8 cellular contexts compared by ENCODE assay signal in the genomic region with DNA sequence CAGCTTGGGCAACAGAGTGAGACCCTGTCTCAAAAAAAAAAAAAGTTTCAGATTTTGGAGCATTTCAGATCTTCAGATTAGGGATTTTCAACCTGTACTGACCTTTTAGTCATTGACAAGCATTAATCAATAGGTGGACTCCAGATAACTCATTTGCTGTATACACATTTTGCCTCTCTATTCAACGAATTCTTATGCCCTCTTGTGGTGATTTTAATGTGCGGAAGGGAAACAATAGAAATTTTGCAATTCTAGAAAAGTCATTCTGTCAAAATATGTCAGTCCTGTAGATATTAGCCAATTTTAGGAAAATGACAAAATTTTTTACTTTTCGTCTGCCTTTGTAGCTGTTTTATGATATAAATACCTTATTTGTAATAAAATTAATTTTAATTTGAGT. TPM values are rescaled to one million over a fixed set of nuclear protein-coding genes. Genes with fewer than 3 reads are reported as not detected.
DNase-seq lines count a peak whose midpoint lies in the region; TF ChIP-seq lines count a peak whose summit lies in the region.

No MANE protein-coding gene starts in this region.

- H3K27ac ChIP-seq in suprapubic skin: no peak overlapping the region

- WGBS in suprapubic skin: 55% methylated on average over 3 of the region's 3 CpGs

- no peaks in the 10 kb centered on the region for H3K4me1 ChIP-seq in suprapubic skin

- TF ChIP-seq EP300 in suprapubic skin (IDR thresholded peaks at IDR 0.05): no peak

- no peaks in the 10 kb centered on the region for H3K36me3 ChIP-seq in suprapubic skin

- DNase-seq in A172 (ENCODE audit: low spot score): peak; percentile 16
- peak; percentile 25 for DNase-seq in GM13976 (ENCODE audit: low spot score)
- DNase-seq in NCI-H774 (lab: John Stamatoyannopoulos, UW): peak; percentile 32
- peak; percentile 4 for DNase-seq in choroid plexus epithelial cell (ENCODE audit: low read depth)
- no peak for DNase-seq in dedifferentiated amniotic fluid mesenchymal stem cell (ENCODE audit: extremely low spot score)
- no peak for DNase-seq in suprapubic skin (ENCODE audit: low spot score in 2 of 2)
- no peak for DNase-seq in NCI-H345 treated with DMSO at 0.1 percent for 48 hours (lab: John Stamatoyannopoulos, UW; ENCODE audit: unreplicated experiment)
- no peak for DNase-seq in NCI-H128 (lab: John Stamatoyannopoulos, UW; ENCODE audit: unreplicated experiment)

- no peak for TF ChIP-seq POLR2A in suprapubic skin (IDR thresholded peaks at IDR 0.05)

- TF ChIP-seq CTCF in GM13976 (IDR thresholded peaks at IDR 0.05; ENCODE audit: borderline replicate concordance, control extremely low read depth, extremely low read depth, insufficient read depth, missing control alignments): peak; percentile 9
- peak; percentile 18 for TF ChIP-seq CTCF in choroid plexus epithelial cell (conservative IDR thresholded peaks at IDR 0.05; ENCODE audit: low read depth, low read length)
- no peak for TF ChIP-seq CTCF in suprapubic skin (IDR thresholded peaks at IDR 0.05)

- in situ Hi-C loops in GM13976 (cut with MboI; ENCODE audit: low sequenced_read_pairs, unreplicated experiment): no loop called here

- H3K9me3 ChIP-seq in suprapubic skin: peaks cover 5% of the 10 kb centered on the region

- H3K27me3 ChIP-seq in suprapubic skin: no peaks in the 10 kb centered on the region

- H3K4me3 ChIP-seq in choroid plexus epithelial cell (ENCODE audit: low read depth, low read length): no peak overlapping the region
- H3K4me3 ChIP-seq in suprapubic skin: no peak overlapping the region

RNA-seq across cellular contexts. Expression of a gene that starts 11.6 kb away (rescaled TPM):
- total RNA-seq in A172 (2014; rRNA removed; shearing (Covaris generic)): not detected in 2 replicates
- not detected for total RNA-seq in suprapubic skin

RNA-seq across cellular contexts. Expression of a gene that starts 27.6 kb away (rescaled TPM):
- total RNA-seq in A172 (2014; rRNA removed; shearing (Covaris generic)): 0.10 TPM in 1 of 2 replicates, not detected in the other
- not detected for total RNA-seq in suprapubic skin

RNA-seq across cellular contexts. Expression of a gene that starts 28.9 kb away (rescaled TPM):
- total RNA-seq in A172 (2014; rRNA removed; shearing (Covaris generic)): not detected in 2 replicates
- total RNA-seq in suprapubic skin: not detected

RNA-seq across cellular contexts. Expression of a gene that starts 40.3 kb away (rescaled TPM):
- not detected in 2 replicates for total RNA-seq in A172 (2014; rRNA removed; shearing (Covaris generic))
- total RNA-seq in suprapubic skin: not detected

Comparison
In these comparisons a context has a peak if more than half of its experiments do, and no peak if none do; other contexts are left out.
1. DNase-seq: peak in A172 (single experiment), GM13976 (single experiment), NCI-H774 (single experiment) and choroid plexus epithelial cell (single experiment); none in dedifferentiated amniotic fluid mesenchymal stem cell (single experiment), suprapubic skin (0 of 2), NCI-H345 treated with DMSO at 0.1 percent for 48 hours (single experiment) and NCI-H128 (single experiment).
2. CTCF ChIP-seq: peak in GM13976 (single experiment) and choroid plexus epithelial cell (single experiment); none in suprapubic skin (0 of 2).